In the genomic region with DNA sequence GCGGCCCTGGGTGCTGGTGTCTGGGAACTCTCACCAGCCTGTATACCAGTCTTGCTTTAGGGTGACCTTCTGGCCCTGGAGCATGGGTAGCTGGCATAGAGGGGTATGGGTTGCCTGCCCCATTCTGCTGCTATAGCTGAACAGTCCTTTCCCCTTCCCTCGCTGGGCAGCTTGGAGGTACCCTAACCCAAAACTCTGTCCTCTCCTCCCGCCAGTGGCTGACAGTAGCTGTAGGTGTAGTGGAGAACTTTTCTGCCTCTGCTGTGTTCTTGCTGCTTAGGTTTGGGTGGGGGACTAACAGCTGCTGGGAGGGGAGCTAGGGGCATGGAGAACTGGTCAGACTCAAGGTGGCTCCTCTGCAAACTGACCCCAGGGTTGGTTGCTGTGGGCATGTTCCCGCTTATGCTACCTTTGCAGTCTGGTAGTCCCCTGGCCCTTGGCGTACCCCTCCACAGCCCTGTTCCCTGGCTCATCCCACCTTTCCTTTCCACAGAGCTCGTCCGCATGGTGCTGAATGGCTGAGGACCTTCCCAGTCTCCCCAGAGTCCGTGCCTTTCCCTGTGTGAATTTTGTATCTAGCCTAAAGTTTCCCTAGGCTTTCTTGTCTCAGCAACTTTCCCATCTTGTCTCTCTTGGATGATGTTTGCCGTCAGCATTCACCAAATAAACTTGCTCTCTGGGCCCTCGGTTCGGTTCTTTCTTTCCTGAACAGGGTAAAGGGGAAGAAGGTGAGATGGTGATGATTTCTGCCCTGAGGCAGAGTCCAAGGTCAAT, we compare ENCODE assay signal across 1 cellular context.
TF ChIP-seq lines count a peak whose summit lies in the region.

No MANE protein-coding gene starts in this region.

TF ChIP-seq in H1, 55 proteins besides CTCF, POLR2A, EP300 and RAD21:
- TF ChIP-seq CTBP2 (IDR thresholded peaks at IDR 0.05; ENCODE audit: borderline replicate concordance, insufficient read depth, insufficient read length, low read length): no peak
- TF ChIP-seq TAF7 (optimal IDR thresholded peaks at IDR 0.05; ENCODE audit: borderline replicate concordance, low read depth, low read length): peak; percentile 3
- TF ChIP-seq CHD7 (IDR thresholded peaks at IDR 0.05; ENCODE audit: insufficient replicate concordance, low read length): peak; percentile 1
- TF ChIP-seq POLR2AphosphoS5 (IDR thresholded peaks at IDR 0.05; ENCODE audit: low read depth, low read length): peak; percentile 93
- no peak for TF ChIP-seq POU5F1 (IDR thresholded peaks at IDR 0.05; ENCODE audit: low read depth, low read length)
TF ChIP-seq in H1: peak in this region for 3.
